ENCODE assay signal across 8 cellular contexts in genomic region chr7:101816499-101817030, GRCh38. TPM values are rescaled to one million over a fixed set of nuclear protein-coding genes. Genes with fewer than 3 reads are reported as not detected.
A peak's percentile ranks its signal among the peaks of the same experiment; 100 is the strongest.
DNase-seq lines count a peak whose midpoint lies in the region; ATAC-seq and TF ChIP-seq lines count a peak whose summit lies in the region.

No MANE protein-coding gene starts in this region.

- DNase-seq in DMS79 treated with DMSO at 0.1 percent for 48 hours (lab: John Stamatoyannopoulos, UW) (peak; percentile 7), DMS79 (lab: John Stamatoyannopoulos, UW) (no peak), SK-N-MC (ENCODE audit: low read depth, low spot score) (no peak), dorsolateral prefrontal cortex (peak in 3 of 10 donors; percentile 72 to 73 (median 72)), lower lobe of right lung (peak; percentile 59)

- H3K9me3 ChIP-seq in SK-N-MC (ENCODE audit: low read depth, low read length) (no peaks in the 10 kb centered on the region), lower lobe of right lung (no peaks in the 10 kb centered on the region), subcutaneous abdominal adipose tissue (ENCODE audit: control insufficient read depth in 5 of 5, low read length in 5 of 5) (no peaks in the 10 kb centered on the region)

- TF ChIP-seq CTCF in dorsolateral prefrontal cortex (IDR thresholded peaks at IDR 0.05 in 54 of 56, conservative IDR thresholded peaks at IDR 0.05 in 2 of 56; ENCODE audit: low read depth in 1 of 56, partially characterized antibody in 56 of 56) = peak in 3 of 56 donors; percentile 9 to 21 (median 10)
- no peak for TF ChIP-seq CTCF in lower lobe of right lung (IDR thresholded peaks at IDR 0.05)

- H3K9ac ChIP-seq in SK-N-MC (ENCODE audit: insufficient read length) = peak overlapping the region; percentile 63
- peak overlapping the region in 3 of 5 donors; percentile 72 to 83 (median 73) for H3K9ac ChIP-seq in subcutaneous abdominal adipose tissue (ENCODE audit: low read length in 5 of 5)

- peaks cover 26% of the 10 kb centered on the region for H3K4me1 ChIP-seq in lower lobe of right lung
- peaks cover 0 to 39% (median 32%) of the 10 kb centered on the region in 5 donors for H3K4me1 ChIP-seq in subcutaneous abdominal adipose tissue (ENCODE audit: control insufficient read depth in 5 of 5, insufficient read depth in 5 of 5, low read length in 5 of 5)

- ATAC-seq in HG02970 (IDR thresholded peaks at IDR 0.05; ENCODE audit: low FRiP score, unreplicated experiment) = peak; percentile 31
- ATAC-seq in lower lobe of right lung = peak in 1 of 2 donors; percentile 24
- ATAC-seq in GM18520 (IDR thresholded peaks at IDR 0.05; ENCODE audit: unreplicated experiment) = no peak

- H3K27me3 ChIP-seq in dorsolateral prefrontal cortex = no peaks in the 10 kb centered on the region
- no peaks in the 10 kb centered on the region for H3K27me3 ChIP-seq in lower lobe of right lung (ENCODE audit: low read depth)
- H3K27me3 ChIP-seq in subcutaneous abdominal adipose tissue (ENCODE audit: control insufficient read depth in 5 of 5, insufficient read depth in 4 of 5, low read length in 5 of 5) = no peaks in the 10 kb centered on the region

- H3K27ac ChIP-seq in SK-N-MC (no peak overlapping the region), dorsolateral prefrontal cortex (peak overlapping the region in 30 of 59 donors; percentile 5 to 83 (median 56)), lower lobe of right lung (peak overlapping the region; percentile 81), subcutaneous abdominal adipose tissue (ENCODE audit: low read depth, low read length) (no peak overlapping the region)

- intact Hi-C loops in dorsolateral prefrontal cortex (cut with DNase I) (loop anchor here (5.0 to 10.0 kb wide), 5 partner anchors 61 to 416 kb away; no protein-coding TSS in a partner anchor), lower lobe of right lung (cut with DNase I) (no loop called here)

- H3K4me3 ChIP-seq in SK-N-MC (peak overlapping the region; percentile 83), dorsolateral prefrontal cortex (peak overlapping the region; percentile 49 to 89 (median 77)), lower lobe of right lung (peak overlapping the region; percentile 89), subcutaneous abdominal adipose tissue (ENCODE audit: low read depth in 1 of 5, low read length in 5 of 5) (peak overlapping the region in 4 of 5 donors; percentile 60 to 80 (median 69))

- H3K36me3 ChIP-seq in SK-N-MC (ENCODE audit: insufficient read depth, low read length) (no peaks in the 10 kb centered on the region), lower lobe of right lung (no peaks in the 10 kb centered on the region), subcutaneous abdominal adipose tissue (ENCODE audit: control insufficient read depth in 5 of 5, insufficient read depth in 5 of 5, low read length in 5 of 5) (no peaks in the 10 kb centered on the region)

RNA-seq across cellular contexts. Expression of gene CUX1, which starts 0.9 kb away (rescaled TPM):
- total RNA-seq in dorsolateral prefrontal cortex (100 to 1,000 TPM in 9 of 120 experiments, 10 to 100 TPM in 111; 59.3 to 116 (median 82.7) TPM), lower lobe of right lung (118 TPM)

Comparison
In these comparisons a context has a peak if more than half of its experiments do, and no peak if none do; other contexts are left out.
1. DNase-seq: peak in DMS79 treated with DMSO at 0.1 percent for 48 hours (single experiment) and lower lobe of right lung (single experiment); none in DMS79 (single experiment) and SK-N-MC (single experiment).
2. H3K27ac ChIP-seq: peak in dorsolateral prefrontal cortex (30 of 59) and lower lobe of right lung (single experiment); none in SK-N-MC (single experiment) and subcutaneous abdominal adipose tissue (single experiment).
3. Peak in every context shown above with its lines, with median percentiles within 50 percentile points of each other: H3K4me3 ChIP-seq.